Comparison of ENCODE assay signal across 17 cellular contexts in genomic region chr5:95044096-95044495, GRCh38.
DNase-seq lines count a peak whose midpoint lies in the region; ATAC-seq and TF ChIP-seq lines count a peak whose summit lies in the region.
"Had no signal": no experiment of that assay in that cellular context is flagged by ENCODE, and none has a peak within 500 bp of the region (broad histone marks: within the 10 kb centered on the region; RNA-seq: fewer than 3 reads in every experiment).

No MANE protein-coding gene starts in this region.

- H3K27ac Mint-ChIP-seq in CD14-positive monocyte (peak overlapping the region in 6 of 7 donors; percentile 18 to 83 (median 67)), neural progenitor cell (peak overlapping the region; percentile 2)
- H3K27ac Mint-ChIP-seq: CD4-positive, CD25-positive, alpha-beta regulatory T cell; H9 had no signal

- no peaks in the 10 kb centered on the region for H3K9me3 ChIP-seq in neural progenitor cell (ENCODE audit: low read depth)
- H3K9me3 ChIP-seq: BLaER1 had no signal

- H3K27me3 ChIP-seq in neural progenitor cell = no peaks in the 10 kb centered on the region
- H3K27me3 ChIP-seq: BLaER1 had no signal

- H3K27ac ChIP-seq in neural progenitor cell = no peak overlapping the region
- H3K27ac ChIP-seq: BLaER1, KMS-11 had no signal

- no peak overlapping the region for H3K4me3 ChIP-seq in neural progenitor cell
- H3K4me3 ChIP-seq: BLaER1 had no signal

- peaks cover 54% of the 10 kb centered on the region for H3K4me1 Mint-ChIP-seq in CD14-positive monocyte
- peaks cover 23% of the 10 kb centered on the region for H3K4me1 Mint-ChIP-seq in neural progenitor cell
- H3K4me1 Mint-ChIP-seq: CD4-positive, CD25-positive, alpha-beta regulatory T cell had no signal

- H3K9me3 Mint-ChIP-seq in CD14-positive monocyte (peaks cover 4 to 12% (median 5%) of the 10 kb centered on the region in 7 donors), neural progenitor cell (no peaks in the 10 kb centered on the region)
- H3K9me3 Mint-ChIP-seq: H9 had no signal

- H3K9ac ChIP-seq in neural progenitor cell = no peak overlapping the region
- H3K9ac ChIP-seq: BLaER1, KMS-11 had no signal

- H3K36me3 Mint-ChIP-seq in CD14-positive monocyte (peaks cover 6 to 10% of the 10 kb centered on the region in 2 donors), neural progenitor cell (no peaks in the 10 kb centered on the region)
- H3K36me3 Mint-ChIP-seq: CD4-positive, CD25-positive, alpha-beta regulatory T cell had no signal

- H3K36me3 ChIP-seq in neural progenitor cell = no peaks in the 10 kb centered on the region
- H3K36me3 ChIP-seq: BLaER1 had no signal

- H3F3A ChIP-seq in neural progenitor cell (ENCODE audit: low read depth) = no peaks in the 10 kb centered on the region

- H3K27me3 Mint-ChIP-seq in CD14-positive monocyte (ENCODE audit: low read depth in 3 of 3) = no peaks in the 10 kb centered on the region
- no peaks in the 10 kb centered on the region for H3K27me3 Mint-ChIP-seq in neural progenitor cell (ENCODE audit: insufficient read depth, low read depth)
- H3K27me3 Mint-ChIP-seq: CD4-positive, CD25-positive, alpha-beta regulatory T cell had no signal

- H3K4me3 Mint-ChIP-seq in CD14-positive monocyte (no peak overlapping the region), neural progenitor cell (no peak overlapping the region)
- H3K4me3 Mint-ChIP-seq: CD4-positive, CD25-positive, alpha-beta regulatory T cell; H9 had no signal

- no peaks in the 10 kb centered on the region for H4K20me1 ChIP-seq in neural progenitor cell (ENCODE audit: low read depth)
- H4K20me1 ChIP-seq: BLaER1 had no signal

- peak; percentile 23 for DNase-seq in DMS53 (lab: John Stamatoyannopoulos, UW)
- no peak for DNase-seq in DMS53 treated with DMSO at 0.1 percent for 48 hours (lab: John Stamatoyannopoulos, UW; ENCODE audit: unreplicated experiment)
- no peak for DNase-seq in CD14-positive monocyte (ENCODE audit: low spot score)
- DNase-seq in HT-29 (ENCODE audit: low spot score) = peak; percentile 8
- DNase-seq in neural progenitor cell (ENCODE audit: low spot score) = no peak
- DNase-seq: 8988T; AML-193; CD4-positive, CD25-positive, alpha-beta regulatory T cell; DND-41; GF-D8; GOT3; H9 had no signal

- H3K4me1 ChIP-seq in neural progenitor cell = no peaks in the 10 kb centered on the region

- ATAC-seq in HG03457 (IDR thresholded peaks at IDR 0.05; ENCODE audit: unreplicated experiment) = no peak
- ATAC-seq in GM21619 (IDR thresholded peaks at IDR 0.05; ENCODE audit: unreplicated experiment) = no peak
- ATAC-seq: HepG2 had no signal

- intact Hi-C loops in CD14-positive monocyte (cut with micrococcal nuclease) = no loop called here

- H3K4me2 ChIP-seq in neural progenitor cell = no peak overlapping the region
- H3K4me2 ChIP-seq: BLaER1, KMS-11 had no signal

- no peaks in the 10 kb centered on the region for H3K79me2 ChIP-seq in neural progenitor cell (ENCODE audit: low read depth)

- H2AFZ ChIP-seq in neural progenitor cell (replicated peaks) = no peak overlapping the region

- TF ChIP-seq CTCF in CD14-positive monocyte (IDR thresholded peaks at IDR 0.05) (no peak), neural progenitor cell (IDR thresholded peaks at IDR 0.05) (no peak)

Comparison
In these comparisons a context has a peak if more than half of its experiments do, and no peak if none do; other contexts are left out.
1. DNase-seq: peak in DMS53 (single experiment) and HT-29 (single experiment); none in DMS53 treated with DMSO at 0.1 percent for 48 hours (single experiment), CD14-positive monocyte (single experiment) and neural progenitor cell (single experiment).